ENCODE assay signal across 1 cellular context in genomic region chr3:101573449-101574387, GRCh38.
TF ChIP-seq lines count a peak whose summit lies in the region.

Gene PCNP (plus strand): TSS chr3:101574180. CDS start chr3:101574216, 36 bp downstream.

TF ChIP-seq in HEK293, 187 proteins besides CTCF, POLR2A, EP300 and RAD21 (continued from another document and continues in another):
- TF ChIP-seq BCL6B (tag by site-specific recombination; IDR thresholded peaks at IDR 0.05) (no peak), ZNF398 (tag by site-specific recombination; IDR thresholded peaks at IDR 0.05) (no peak), ZNF580 (tag by site-specific recombination; IDR thresholded peaks at IDR 0.05) (no peak; the same call in 1 of the 2 replicates), ZFP69B (tag by site-specific recombination; IDR thresholded peaks at IDR 0.05) (peak; percentile 26; the same call in 1 of the 2 replicates), ZNF449 (tag by site-specific recombination; IDR thresholded peaks at IDR 0.05) (peak; percentile 85), ZNF843 (tag by site-specific recombination; IDR thresholded peaks at IDR 0.05) (peak; percentile 39; the same call in 1 of the 2 replicates), ZNF488 (tag by site-specific recombination; IDR thresholded peaks at IDR 0.05) (no peak), ZNF157 (tag by site-specific recombination; IDR thresholded peaks at IDR 0.05) (no peak), YY2 (tag by site-specific recombination; IDR thresholded peaks at IDR 0.05) (0 out of 2 replicates have a peak, but pooled peaks have one; percentile 63), ZNF239 (tag by site-specific recombination; IDR thresholded peaks at IDR 0.05) (no peak), ZNF830 (tag by site-specific recombination; IDR thresholded peaks at IDR 0.05; ENCODE audit: low read depth) (no peak), ZNF2 (tag by site-specific recombination; IDR thresholded peaks at IDR 0.05) (peak; percentile 35; the same call in 1 of the 2 replicates), ZNF707 (tag by site-specific recombination; IDR thresholded peaks at IDR 0.05) (no peak), ZNF692 (tag by site-specific recombination; IDR thresholded peaks at IDR 0.05) (no peak), ZBTB48 (tag by site-specific recombination; IDR thresholded peaks at IDR 0.05) (no peak), OVOL3 (tag by site-specific recombination; IDR thresholded peaks at IDR 0.05) (0 out of 2 replicates have a peak, but pooled peaks have one; percentile 19), ZNF704 (tag by site-specific recombination; IDR thresholded peaks at IDR 0.05) (no peak), ZNF624 (tag by site-specific recombination; IDR thresholded peaks at IDR 0.05) (no peak), ZFP41 (tag by site-specific recombination; IDR thresholded peaks at IDR 0.05; ENCODE audit: borderline replicate concordance) (no peak), ZNF560 (tag by site-specific recombination; IDR thresholded peaks at IDR 0.05; ENCODE audit: borderline replicate concordance) (no peak), FEZF1 (tag by site-specific recombination; IDR thresholded peaks at IDR 0.05) (no peak), KLF16 (tag by site-specific recombination; IDR thresholded peaks at IDR 0.05) (peak; percentile 12; the same call in 1 of the 2 replicates), SCRT1 (tag by site-specific recombination; IDR thresholded peaks at IDR 0.05; ENCODE audit: borderline replicate concordance) (no peak; the same call in 1 of the 2 replicates), YY1 (tag by site-specific recombination; IDR thresholded peaks at IDR 0.05) (peak; percentile 85), ZNF785 (tag by site-specific recombination; IDR thresholded peaks at IDR 0.05) (no peak; the same call in 1 of the 2 replicates), ZSCAN5A (tag by site-specific recombination; IDR thresholded peaks at IDR 0.05) (no peak), GLIS1 (tag by site-specific recombination; IDR thresholded peaks at IDR 0.05) (peak; percentile 69), SP2 (tag by site-specific recombination; IDR thresholded peaks at IDR 0.05) (peak; percentile 91), ZNF280D (tag by site-specific recombination; IDR thresholded peaks at IDR 0.05) (no peak), ZFHX2 (tag by site-specific recombination; conservative IDR thresholded peaks at IDR 0.05) (peak; percentile 37; the same call in 1 of the 2 replicates), ZNF48 (tag by site-specific recombination; IDR thresholded peaks at IDR 0.05) (no peak), ZNF23 (tag by site-specific recombination; IDR thresholded peaks at IDR 0.05; ENCODE audit: borderline replicate concordance) (no peak), ZNF174 (tag by site-specific recombination; IDR thresholded peaks at IDR 0.05) (no peak), ZNF302 (tag by site-specific recombination; IDR thresholded peaks at IDR 0.05; ENCODE audit: low read depth) (no peak), ZNF354C (tag by site-specific recombination; IDR thresholded peaks at IDR 0.05; ENCODE audit: borderline replicate concordance, low read depth) (no peak), AEBP2 (tag by site-specific recombination; IDR thresholded peaks at IDR 0.05; ENCODE audit: borderline replicate concordance) (no peak), ZNF76 (tag by site-specific recombination; IDR thresholded peaks at IDR 0.05; ENCODE audit: borderline replicate concordance, low read depth) (peak; percentile 73), ZNF600 (tag by site-specific recombination; IDR thresholded peaks at IDR 0.05) (0 out of 2 replicates have a peak, but pooled peaks have one; percentile 32), ZNF670 (tag by site-specific recombination; IDR thresholded peaks at IDR 0.05; ENCODE audit: low read depth) (no peak), EGR2 (tag by site-specific recombination; IDR thresholded peaks at IDR 0.05; ENCODE audit: low read depth) (0 out of 2 replicates have a peak, but pooled peaks have one; percentile 30), ZNF112 (tag by site-specific recombination; IDR thresholded peaks at IDR 0.05) (no peak), WT1 (tag by site-specific recombination; IDR thresholded peaks at IDR 0.05) (no peak), PATZ1 (tag by site-specific recombination; IDR thresholded peaks at IDR 0.05) (no peak), ZNF777 (tag by site-specific recombination; IDR thresholded peaks at IDR 0.05; ENCODE audit: borderline replicate concordance) (no peak), PRDM1 (tag by site-specific recombination; IDR thresholded peaks at IDR 0.05) (peak; percentile 65)
